Comparison of ENCODE assay signal across 8 cellular contexts in the genomic region with DNA sequence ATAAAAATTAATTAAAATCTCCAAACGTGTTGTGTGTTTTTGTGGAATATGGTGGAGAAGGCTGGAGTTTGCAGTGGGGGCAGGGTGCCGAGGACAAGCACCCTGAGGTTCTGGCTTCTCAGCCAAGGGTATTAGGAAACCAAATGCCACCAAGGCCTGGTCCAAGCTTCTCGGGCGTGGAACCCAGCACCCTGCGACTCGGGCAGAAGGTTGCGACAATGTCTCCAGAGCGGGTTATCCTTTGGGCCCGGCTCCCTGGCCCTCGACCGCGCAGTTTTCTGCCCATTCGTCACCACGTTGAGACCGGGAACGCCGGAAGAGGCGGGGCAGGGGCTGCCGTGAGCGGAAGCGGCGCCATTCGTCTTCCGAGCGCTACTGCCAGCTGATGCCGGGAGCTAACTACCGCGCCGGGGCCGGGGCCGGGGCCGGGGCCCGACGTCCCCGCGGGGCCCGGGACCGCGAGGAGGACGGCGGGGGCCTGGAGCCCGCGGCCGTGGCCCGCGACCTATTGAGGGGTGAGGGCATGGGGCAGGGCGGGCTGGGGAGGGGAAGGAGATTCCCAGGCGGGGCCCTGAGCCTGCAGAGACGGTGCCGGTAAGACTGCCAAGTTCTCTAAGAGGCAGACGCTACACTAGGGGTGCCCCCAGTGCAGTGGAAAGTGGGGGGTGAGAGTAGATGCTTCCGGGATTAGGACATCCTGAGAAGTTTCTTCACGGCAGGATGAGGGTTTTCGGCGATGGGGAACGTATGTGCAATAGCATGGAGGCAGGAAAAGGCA. TPM values are rescaled to one million over a fixed set of nuclear protein-coding genes. Genes with fewer than 3 reads are reported as not detected.
DNase-seq lines count a peak whose midpoint lies in the region; ATAC-seq and TF ChIP-seq lines count a peak whose summit lies in the region.

A gene with protein sequence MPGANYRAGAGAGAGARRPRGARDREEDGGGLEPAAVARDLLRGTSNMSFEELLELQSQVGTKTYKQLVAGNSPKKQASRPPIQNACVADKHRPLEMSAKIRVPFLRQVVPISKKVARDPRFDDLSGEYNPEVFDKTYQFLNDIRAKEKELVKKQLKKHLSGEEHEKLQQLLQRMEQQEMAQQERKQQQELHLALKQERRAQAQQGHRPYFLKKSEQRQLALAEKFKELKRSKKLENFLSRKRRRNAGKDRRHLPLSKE (plus strand): TSS at position 354 of the 778 bp plus-strand sequence. CDS start 32 bp downstream, at position 386.

- H3K9me3 ChIP-seq in breast epithelium: no peaks in the 10 kb centered on the region

- no peaks in the 10 kb centered on the region for H3K27me3 ChIP-seq in breast epithelium

- DNase-seq in GM10266 (ENCODE audit: extremely low spot score) (peak; percentile 85), NCI-H2107 treated with DMSO at 0.1 percent for 48 hours (lab: John Stamatoyannopoulos, UW; ENCODE audit: unreplicated experiment) (peak; percentile 27), breast epithelium (ENCODE audit: low spot score in 2 of 2) (peak; percentile 47 to 71), iPS-NIHi11 (ENCODE audit: low spot score) (peak; percentile 91), cortex of kidney (lab: John Stamatoyannopoulos, UW) (no peak)

- intact Hi-C loops in breast epithelium (cut with DNase I; ENCODE audit: low total_unique reads): no loop called here

- TF ChIP-seq CTCF in GM10266 (IDR thresholded peaks at IDR 0.05; ENCODE audit: control insufficient read depth, insufficient read depth, low read depth, missing control alignments) (no peak), VCaP (conservative IDR thresholded peaks at IDR 0.05) (no peak), breast epithelium (IDR thresholded peaks at IDR 0.05) (no peak)

- H3K4me1 ChIP-seq in breast epithelium: peaks cover 0 to 9% of the 10 kb centered on the region in 2 donors

- H3K36me3 ChIP-seq in breast epithelium: peaks cover 7% of the 10 kb centered on the region

- peak within 1 kb of the TSS; percentile 84 for H3K27ac ChIP-seq in VCaP
- peak within 1 kb of the TSS; percentile 86 to 92 for H3K27ac ChIP-seq in breast epithelium
- peak within 1 kb of the TSS; percentile 67 to 95 (median 90) for H3K27ac ChIP-seq in skin epidermis

- no peak for TF ChIP-seq POLR2A in breast epithelium (IDR thresholded peaks at IDR 0.05)

- H3K4me3 ChIP-seq in breast epithelium (peak within 1 kb of the TSS; percentile 58 to 94 (median 93)), skin epidermis (peak within 1 kb of the TSS; percentile 72 to 99 (median 90))

- peak; percentile 72 for ATAC-seq in HG02763 (IDR thresholded peaks at IDR 0.05; ENCODE audit: unreplicated experiment)

RNA-seq across cellular contexts. Expression of the gene that starts here (rescaled TPM):
- 10 to 100 TPM; 48.8 to 69.2 (median 56.3) TPM for total RNA-seq in breast epithelium
